In the genomic region with DNA sequence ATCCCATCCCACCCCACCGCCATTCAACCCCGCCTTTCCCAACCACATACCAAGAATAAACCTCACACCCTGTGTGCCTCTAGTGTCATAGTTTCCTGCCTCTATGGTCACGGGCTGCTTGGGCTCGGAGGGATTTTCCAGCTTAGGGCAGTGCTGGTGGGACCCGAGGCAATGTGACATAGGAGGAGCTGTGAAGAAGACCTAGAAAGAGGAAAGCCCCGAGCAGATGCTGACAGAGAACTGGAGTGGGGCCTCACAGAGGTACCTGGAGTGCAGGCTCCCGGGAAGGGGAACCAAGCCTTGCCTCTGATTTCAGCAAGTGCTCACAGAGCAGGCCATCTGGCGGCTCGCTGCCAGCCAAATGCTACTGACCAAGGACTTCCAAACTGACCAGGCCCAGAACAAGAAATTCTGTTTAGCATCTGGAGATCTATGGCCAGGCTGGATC, we compare ENCODE assay signal across 8 cellular contexts. TPM values are rescaled to one million over a fixed set of nuclear protein-coding genes. Genes with fewer than 3 reads are reported as not detected.
A peak's percentile ranks its signal among the peaks of the same experiment; 100 is the strongest.
DNase-seq lines count a peak whose midpoint lies in the region; ATAC-seq, FAIRE-seq and TF ChIP-seq lines count a peak whose summit lies in the region.

No MANE protein-coding gene starts in this region.

- H3K27me3 ChIP-seq in bronchial epithelial cell (ENCODE audit: control insufficient read depth, insufficient read depth, low read length) = no peaks in the 10 kb centered on the region
- H3K27me3 ChIP-seq in HepG2 (ENCODE audit: control insufficient read depth in 1 of 2, insufficient read depth in 2 of 2, low read length in 2 of 2) = peaks cover 3 to 50% of the 10 kb centered on the region in 2 experiments; a peak in 4 of 5 replicates

- H3K36me3 Mint-ChIP-seq in T-cell = no peaks in the 10 kb centered on the region
- H3K36me3 Mint-ChIP-seq in glutamatergic neuron (ENCODE audit: unreplicated experiment) = no peaks in the 10 kb centered on the region

- TF ChIP-seq POLR2A in HepG2 (IDR thresholded peaks at IDR 0.05; ENCODE audit: insufficient read depth in 1 of 2, low read depth in 2 of 2, low read length in 2 of 2) = no peak

- POLR2A ChIA-PET in HEK293 (lab: Yijun Ruan, JAX) (interaction anchor here (0.6 to 0.7 kb wide), 2 partner anchors 27 to 190 kb away, joined by 3 read pairs; a partner anchor contains a TSS), T-cell (lab: Charles Lee) (interaction anchor here (0.6 to 2.6 kb wide), 6 partner anchors 22 to 189 kb away, joined by 3 to 21 read pairs (median 6); a partner anchor contains a TSS), HepG2 (lab: Yijun Ruan, JAX) (no interaction called here)

- H3K4me1 ChIP-seq in HEK293 (ENCODE audit: control insufficient read depth, insufficient read depth, low read length) (peaks cover 6% of the 10 kb centered on the region), HepG2 (ENCODE audit: insufficient read depth, low read length) (peaks cover 37% of the 10 kb centered on the region)

- no peak overlapping the region for H3K9ac ChIP-seq in HepG2 (ENCODE audit: insufficient read depth, low read depth, low read length)

- H3K9me3 ChIP-seq in HEK293 (ENCODE audit: control insufficient read depth, insufficient read depth, low read depth, low read length) = no peaks in the 10 kb centered on the region
- H3K9me3 ChIP-seq in HepG2 (ENCODE audit: low read length) = no peaks in the 10 kb centered on the region

- H3K4me3 ChIP-seq in HEK293 (ENCODE audit: low read depth, low read length) (no peak overlapping the region), bronchial epithelial cell (ENCODE audit: low read depth, low read length) (no peak overlapping the region), HepG2 (replicated peaks in 1 of 3; ENCODE audit: insufficient read depth in 1 of 3, low read depth in 2 of 3, low read length in 3 of 3) (no peak overlapping the region)

- no TSS peak for BruUV-seq in HepG2 (replicated peaks; lab: Mats Ljungman, UMichigan)

- H3K79me2 ChIP-seq in HepG2 (ENCODE audit: insufficient read depth, low read length) = no peaks in the 10 kb centered on the region

- no peaks in the 10 kb centered on the region for H3K36me3 ChIP-seq in HEK293 (ENCODE audit: control insufficient read depth in 2 of 2, insufficient read depth in 1 of 2, low read length in 2 of 2)
- no peaks in the 10 kb centered on the region for H3K36me3 ChIP-seq in bronchial epithelial cell (ENCODE audit: control insufficient read depth, insufficient read depth, low read length)
- H3K36me3 ChIP-seq in HepG2 (replicated peaks in 1 of 2; ENCODE audit: control insufficient read depth in 1 of 2, insufficient read depth in 2 of 2, low read length in 2 of 2) = no peaks in the 10 kb centered on the region

- TF ChIP-seq CTCF in HEK293 (tag by site-specific recombination; IDR thresholded peaks at IDR 0.05) (no peak), bronchial epithelial cell (IDR thresholded peaks at IDR 0.05; ENCODE audit: insufficient read depth, low read length, severe bottlenecking) (no peak), glutamatergic neuron (IDR thresholded peaks at IDR 0.05; ENCODE audit: partially characterized antibody, unreplicated experiment) (no peak), HepG2 (CRISPR knock-in tag; IDR thresholded peaks at IDR 0.05) (no peak)

- H3K27ac Mint-ChIP-seq in T-cell = peak overlapping the region; percentile 72 to 77
- H3K27ac Mint-ChIP-seq in glutamatergic neuron (ENCODE audit: unreplicated experiment) = no peak overlapping the region

- no peaks in the 10 kb centered on the region for H3K9me3 Mint-ChIP-seq in T-cell
- H3K9me3 Mint-ChIP-seq in glutamatergic neuron (ENCODE audit: unreplicated experiment) = peaks cover 3% of the 10 kb centered on the region

- peak; percentile 75 for ATAC-seq in GM18502 (IDR thresholded peaks at IDR 0.05; ENCODE audit: poor library complexity, unreplicated experiment)
- peak; percentile 41 to 87 (median 46) for ATAC-seq in T-cell (replicated peaks in 1 of 4)
- ATAC-seq in HepG2 = no peak

- 50% methylated on average over 6 of the region's 9 CpGs for WGBS in HepG2 (ENCODE audit: low lambda C conversion rate)

- in situ Hi-C loops in HepG2 (cut with HindIII; ENCODE audit: extremely low pct_ligation_motif_present, low pct_unique_long_range_greater_than_20kb) = no loop called here

- intact Hi-C loops in HepG2 (cut with micrococcal nuclease; ENCODE audit: unreplicated experiment) = no loop called here

- no peak overlapping the region for H2AFZ ChIP-seq in HepG2 (ENCODE audit: low read length)

- CTCF ChIA-PET in HEK293 (lab: Yijun Ruan, JAX) = interaction anchor here (0.9 kb wide), 1 partner anchor 24 kb away, joined by 3 read pairs; no protein-coding TSS in a partner anchor
- CTCF ChIA-PET in T-cell (lab: Charles Lee) = interaction anchor here in 1 of 2 donors (0.6 kb wide), 1 partner anchor 28 kb away, joined by 8 read pairs; no protein-coding TSS in a partner anchor
- CTCF ChIA-PET in HepG2 (lab: Yijun Ruan, JAX; ENCODE audit: low intra/inter-chr PET ratio, low total read pairs) = no interaction called here

- FAIRE-seq in bronchial epithelial cell (lab: Jason Lieb, UNC) (no peak), HepG2 (lab: Jason Lieb, UNC) (no peak)

- no peak overlapping the region for H3K27ac ChIP-seq in HEK293 (ENCODE audit: extremely low read depth, low read depth, low read length)
- no peak overlapping the region for H3K27ac ChIP-seq in HepG2 (ENCODE audit: extremely low read length, insufficient read depth, low read length)

- no peak for TF ChIP-seq RAD21 in HepG2 (CRISPR knock-in tag; IDR thresholded peaks at IDR 0.05)

- no peak overlapping the region for H3K4me2 ChIP-seq in HepG2 (ENCODE audit: low read depth, low read length)

- DNase-seq in T-cell (peak in 31 of 34 experiments; percentile 42 to 81 (median 69)), bronchial epithelial cell (ENCODE audit: low read depth) (peak; percentile 63), NCI-H748 treated with DMSO at 0.1 percent for 48 hours (lab: John Stamatoyannopoulos, UW) (no peak), glutamatergic neuron (no peak), HepG2 (ENCODE audit: low spot score) (no peak)
- peak; percentile 49 for DNase-seq in stimulated activated CD8-positive, alpha-beta memory T cell treated with anti-CD3 and anti-CD28 coated beads, Interleukin-12 subunit alpha, Interleukin-12 subunit beta, amount 100 ng/mL, for 1 hour (ENCODE audit: low read depth)

- no peak for TF ChIP-seq EP300 in HepG2 (IDR thresholded peaks at IDR 0.05; ENCODE audit: low read depth in 2 of 2, low read length in 2 of 2)
- TF ChIP-seq EP300 in HepG2 (CRISPR knock-in tag; IDR thresholded peaks at IDR 0.05; ENCODE audit: borderline replicate concordance) = no peak

- H3K4me1 Mint-ChIP-seq in T-cell = peaks cover 28 to 49% (median 30%) of the 10 kb centered on the region in 3 donors
- no peaks in the 10 kb centered on the region for H3K4me1 Mint-ChIP-seq in glutamatergic neuron (ENCODE audit: low read depth, unreplicated experiment)

- H3K4me3 Mint-ChIP-seq in T-cell (peak overlapping the region in 1 of 3 donors; percentile 15), glutamatergic neuron (ENCODE audit: unreplicated experiment) (no peak overlapping the region)

- H3K27me3 Mint-ChIP-seq in T-cell (no peaks in the 10 kb centered on the region), glutamatergic neuron (ENCODE audit: unreplicated experiment) (peaks cover 2% of the 10 kb centered on the region)

- no peaks in the 10 kb centered on the region for H4K20me1 ChIP-seq in HepG2 (ENCODE audit: insufficient read depth, low read length)

TF ChIP-seq in HepG2, 621 proteins besides CTCF, POLR2A, EP300 and RAD21 (continues in another document):
- TF ChIP-seq DPF2 (CRISPR knock-in tag; IDR thresholded peaks at IDR 0.05; ENCODE audit: borderline replicate concordance, low read depth) (no peak), HHEX (CRISPR knock-in tag; IDR thresholded peaks at IDR 0.05) (no peak), ZNF564 (CRISPR knock-in tag; IDR thresholded peaks at IDR 0.05) (no peak), ZNF788 (CRISPR knock-in tag; IDR thresholded peaks at IDR 0.05; ENCODE audit: borderline replicate concordance) (no peak), ZNF34 (CRISPR knock-in tag; IDR thresholded peaks at IDR 0.05; ENCODE audit: borderline replicate concordance) (no peak), GPN1 (CRISPR knock-in tag; IDR thresholded peaks at IDR 0.05; ENCODE audit: borderline replicate concordance) (no peak), RELA (CRISPR knock-in tag; IDR thresholded peaks at IDR 0.05) (no peak), ZNF251 (CRISPR knock-in tag; IDR thresholded peaks at IDR 0.05) (no peak), CHD4 (IDR thresholded peaks at IDR 0.05; ENCODE audit: borderline replicate concordance, low read length) (no peak), ZNF83 (CRISPR knock-in tag; IDR thresholded peaks at IDR 0.05; ENCODE audit: borderline replicate concordance) (no peak)

RNA-seq across cellular contexts. Expression of a gene that starts 27.5 kb away (rescaled TPM):
- total RNA-seq in T-cell (100 to 1,000 TPM in 1 of 5 donors, 10 to 100 TPM in 4; 54.1 to 177 (median 85.8) TPM), bronchial epithelial cell (38.5 and 42.9 TPM in 2 replicates), glutamatergic neuron (ENCODE audit: unreplicated experiment) (0.22 TPM), HepG2 (2016; rRNA removed; fragmentation: Illumina TruSeq; extraction: Trizol) (1.8 and 2.6 TPM in 2 replicates)
- 0.44 and 0.61 TPM in 2 replicates for total RNA-seq in HepG2 (2016; cell fraction: cytosol; rRNA removed; fragmentation: Illumina TruSeq; extraction: Trizol; ENCODE audit: low read depth)
- total RNA-seq in HepG2 (2016; cell fraction: insoluble cytoplasmic fraction; rRNA removed; fragmentation: Illumina TruSeq; extraction: Trizol) = 2.3 and 2.7 TPM in 2 replicates
- 1.5 TPM in 2 replicates for total RNA-seq in HepG2 (2016; cell fraction: membrane; rRNA removed; fragmentation: Illumina TruSeq; extraction: Trizol)
- total RNA-seq in HepG2 (2016; cell fraction: nucleus; rRNA removed; fragmentation: Illumina TruSeq; extraction: Trizol) = 3.0 and 4.3 TPM in 2 replicates
- 51.0 and 60.0 TPM in 2 replicates for polyA plus RNA-seq in HepG2 (2011; rRNA removed)
- 29.3 and 36.0 TPM in 2 replicates for polyA plus RNA-seq in HepG2 (2011; cell fraction: cytosol; rRNA removed)
- polyA plus RNA-seq in HepG2 (2011; cell fraction: nucleus; rRNA removed) = 35.5 and 51.8 TPM in 2 replicates
- 145 and 159 TPM in 2 replicates for polyA plus RNA-seq in HepG2 (2012)
- polyA plus RNA-seq in HepG2 (2016; cell fraction: cytosol; fragmentation: Illumina TruSeq; extraction: Trizol; ENCODE audit: low read depth) = 0.21 and 0.42 TPM in 2 replicates
- 3.5 and 4.1 TPM in 2 replicates for polyA plus RNA-seq in HepG2 (2016; cell fraction: insoluble cytoplasmic fraction; fragmentation: Illumina TruSeq; extraction: Trizol; ENCODE audit: low read depth)
- 0.93 and 1.1 TPM in 2 replicates for polyA plus RNA-seq in HepG2 (2016; cell fraction: membrane; fragmentation: Illumina TruSeq; extraction: Trizol; ENCODE audit: low read depth)
- 5.9 and 7.0 TPM in 2 replicates for polyA plus RNA-seq in HepG2 (2016; cell fraction: nucleus; fragmentation: Illumina TruSeq; extraction: Trizol; ENCODE audit: insufficient read depth, low read depth)
- polyA minus RNA-seq in HepG2 (2011; rRNA and poly(A)+ RNA removed; ENCODE audit: low replicate concordance) = 17.6 and 68.5 TPM in 2 replicates
- 59.1 and 63.2 TPM in 2 replicates for polyA minus RNA-seq in HepG2 (2011; cell fraction: cytosol; rRNA and poly(A)+ RNA removed)
- polyA minus RNA-seq in HepG2 (2011; cell fraction: nucleus; rRNA and poly(A)+ RNA removed) = 23.0 and 31.6 TPM in 2 replicates

Comparison
In these comparisons a context has a peak if more than half of its experiments do, and no peak if none do; other contexts are left out.
1. DNase-seq: peak in T-cell (31 of 34), bronchial epithelial cell (single experiment) and stimulated activated CD8-positive, alpha-beta memory T cell treated with anti-CD3 and anti-CD28 coated beads, Interleukin-12 subunit alpha, Interleukin-12 subunit beta, amount 100 ng/mL, for 1 hour (single experiment); none in NCI-H748 treated with DMSO at 0.1 percent for 48 hours (single experiment), glutamatergic neuron (single experiment) and HepG2 (single experiment).